Comparison of ENCODE assay signal across 8 cellular contexts in genomic region chr10:69051303-69051702, GRCh38. TPM values are rescaled to one million over a fixed set of nuclear protein-coding genes. Genes with fewer than 3 reads are reported as not detected.
DNase-seq lines count a peak whose midpoint lies in the region; ATAC-seq and TF ChIP-seq lines count a peak whose summit lies in the region.
"Had no signal": no experiment of that assay in that cellular context is flagged by ENCODE, and none has a peak within 500 bp of the region (broad histone marks: within the 10 kb centered on the region; RNA-seq: fewer than 3 reads in every experiment).

No MANE protein-coding gene starts in this region.

- peaks cover 0 to 4% (median 3%) of the 10 kb centered on the region in 3 donors for H3K4me1 ChIP-seq in esophagus squamous epithelium
- peaks cover 13 to 84% (median 45%) of the 10 kb centered on the region in 6 donors for H3K4me1 ChIP-seq in spleen
- peaks cover 6 to 13% of the 10 kb centered on the region in 2 donors for H3K4me1 ChIP-seq in neuronal stem cell (ENCODE audit: control insufficient read depth in 2 of 2, insufficient read depth in 1 of 2, low read depth in 1 of 2, low read length in 2 of 2)

- no peak overlapping the region for H2BK120ac ChIP-seq in neuronal stem cell (ENCODE audit: low read depth, low read length)

- H2BK12ac ChIP-seq in neuronal stem cell (ENCODE audit: low read length): no peak overlapping the region

- H4K91ac ChIP-seq in neuronal stem cell (ENCODE audit: low read depth, low read length, poor library complexity): no peak overlapping the region

- intact Hi-C loops in esophagus squamous epithelium (cut with DNase I): no loop called here
- intact Hi-C loops in spleen (cut with DNase I; ENCODE audit: low total_unique reads): no loop called here

- no peaks in the 10 kb centered on the region for H3K9me3 ChIP-seq in esophagus squamous epithelium
- no peaks in the 10 kb centered on the region for H3K9me3 ChIP-seq in spleen
- H3K9me3 ChIP-seq in neuronal stem cell (replicated peaks in 1 of 2; ENCODE audit: control insufficient read depth in 2 of 2, insufficient read depth in 1 of 2, low read depth in 1 of 2, low read length in 2 of 2): no peaks in the 10 kb centered on the region

- H2BK15ac ChIP-seq in neuronal stem cell (ENCODE audit: low read length): no peak overlapping the region

- H3K14ac ChIP-seq in neuronal stem cell (ENCODE audit: low read length): no peak overlapping the region

- no peaks in the 10 kb centered on the region for H3K79me1 ChIP-seq in neuronal stem cell (ENCODE audit: low read depth, low read length)

- no peak overlapping the region for H2AFZ ChIP-seq in neuronal stem cell (ENCODE audit: low read length)

- H3K9ac ChIP-seq in neuronal stem cell (ENCODE audit: low read depth, low read length, poor library complexity): no peak overlapping the region

- TF ChIP-seq CTCF in esophagus squamous epithelium (IDR thresholded peaks at IDR 0.05): no peak
- no peak for TF ChIP-seq CTCF in spleen (IDR thresholded peaks at IDR 0.05 in 8 of 11, conservative IDR thresholded peaks at IDR 0.05 in 3 of 11)

- no peak overlapping the region for H3K4ac ChIP-seq in neuronal stem cell (ENCODE audit: low read length)

- no peak overlapping the region for H3K4me3 ChIP-seq in esophagus squamous epithelium
- H3K4me3 ChIP-seq in spleen: peak overlapping the region in 1 of 8 donors; percentile 3
- no peak overlapping the region for H3K4me3 ChIP-seq in neuronal stem cell (ENCODE audit: low read length in 2 of 2)

- peak; percentile 35 for ATAC-seq in GM21390 (IDR thresholded peaks at IDR 0.05; ENCODE audit: unreplicated experiment)
- ATAC-seq in GM18505 (IDR thresholded peaks at IDR 0.05; ENCODE audit: unreplicated experiment): no peak
- no peak for ATAC-seq in HG02642 (IDR thresholded peaks at IDR 0.05; ENCODE audit: poor library complexity, unreplicated experiment)

- H3K27me3 ChIP-seq in esophagus squamous epithelium (peaks cover 0 to 5% (median 0%) of the 10 kb centered on the region in 4 donors), spleen (replicated peaks in 1 of 7) (no peaks in the 10 kb centered on the region), neuronal stem cell (ENCODE audit: control insufficient read depth in 3 of 3, insufficient read depth in 3 of 3, low read depth in 1 of 3, low read length in 3 of 3) (no peaks in the 10 kb centered on the region)

- TF ChIP-seq POLR2A in esophagus squamous epithelium (IDR thresholded peaks at IDR 0.05) (peak in 1 of 4 donors; percentile 28), spleen (IDR thresholded peaks at IDR 0.05) (no peak), GM18505 (IDR thresholded peaks at IDR 0.05; ENCODE audit: borderline replicate concordance, extremely low read depth, insufficient read depth, insufficient read length) (no peak)

- H2BK5ac ChIP-seq in neuronal stem cell (ENCODE audit: low read length): no peak overlapping the region

- H3K36me3 ChIP-seq in esophagus squamous epithelium: no peaks in the 10 kb centered on the region
- no peaks in the 10 kb centered on the region for H3K36me3 ChIP-seq in spleen
- no peaks in the 10 kb centered on the region for H3K36me3 ChIP-seq in neuronal stem cell (replicated peaks in 1 of 2; ENCODE audit: control insufficient read depth in 2 of 2, insufficient read depth in 2 of 2, low read length in 2 of 2)

- peak; percentile 42 for DNase-seq in M059J (ENCODE audit: low read depth)
- DNase-seq in esophagus squamous epithelium (lab: John Stamatoyannopoulos, UW): no peak
- DNase-seq in spleen: peak; percentile 82
- no peak for DNase-seq in neuronal stem cell (ENCODE audit: low spot score)
- DNase-seq: NCI-H2227 treated with DMSO at 0.1 percent for 48 hours had no signal

- H3K23ac ChIP-seq in neuronal stem cell (ENCODE audit: low read depth, low read length, poor library complexity): no peak overlapping the region

- peak overlapping the region in 3 of 4 donors; percentile 30 to 72 (median 42) for H3K27ac ChIP-seq in esophagus squamous epithelium
- peak overlapping the region in 6 of 8 donors; percentile 11 to 99 (median 78) for H3K27ac ChIP-seq in spleen
- no peak overlapping the region for H3K27ac ChIP-seq in neuronal stem cell (replicated peaks; ENCODE audit: low read length)

- no peak overlapping the region for H3K4me2 ChIP-seq in neuronal stem cell (ENCODE audit: insufficient read depth, low read length, poor library complexity, severe bottlenecking)

- no peak overlapping the region for H3K18ac ChIP-seq in neuronal stem cell (ENCODE audit: low read length)

- WGBS in esophagus squamous epithelium, 2 donors: 55 to 61% methylated on average over 3 of the region's 3 CpGs
- 34 to 51% (median 37%) methylated on average over 3 of the region's 3 CpGs for WGBS in spleen, 5 donors
- no CpG with 5 or more reads among the region's 3 CpGs for WGBS in neuronal stem cell (ENCODE audit: extremely low coverage in 2 of 2, insufficient read length in 2 of 2, insufficient replicate concordance in 1 of 2), 2 donors

- H4K8ac ChIP-seq in neuronal stem cell (ENCODE audit: low read depth, low read length): no peak overlapping the region

- no peak overlapping the region for H2AK5ac ChIP-seq in neuronal stem cell (ENCODE audit: low read depth, low read length)

RNA-seq across cellular contexts. Expression of gene SRGN, which starts 36.6 kb away (rescaled TPM):
- 740 and 865 TPM in 2 replicates for total RNA-seq in M059J (2014; rRNA removed; shearing (Covaris generic))
- total RNA-seq in esophagus squamous epithelium (10 to 100 TPM in 3 of 4 donors, 1 to 10 TPM in 1; 3.5 to 64.1 (median 37.9) TPM), spleen (1,000 to 10,000 TPM in 1 of 7 donors, 100 to 1,000 TPM in 6; 402 to 1,009 (median 539) TPM)
- 100 to 1,000 TPM; 123 to 239 (median 183) TPM for polyA plus RNA-seq in spleen
- polyA plus RNA-seq in neuronal stem cell (2013, experiment 1 of 2): not detected
- polyA plus RNA-seq in neuronal stem cell (2013, experiment 2 of 2): not detected

Comparison
In these comparisons a context has a peak if more than half of its experiments do, and no peak if none do; other contexts are left out.
1. DNase-seq: peak in M059J (single experiment) and spleen (single experiment); none in esophagus squamous epithelium (single experiment) and neuronal stem cell (single experiment).
2. RNA of gene SRGN, which starts 36.6 kb away (total RNA-seq): 740 to 865 TPM in M059J and 402 to 1,009 TPM in spleen; 3.5 to 64.1 TPM in esophagus squamous epithelium; every median in the first group is over 4 times any median in the second.